ENCODE assay signal across 1 cellular context in the genomic region with DNA sequence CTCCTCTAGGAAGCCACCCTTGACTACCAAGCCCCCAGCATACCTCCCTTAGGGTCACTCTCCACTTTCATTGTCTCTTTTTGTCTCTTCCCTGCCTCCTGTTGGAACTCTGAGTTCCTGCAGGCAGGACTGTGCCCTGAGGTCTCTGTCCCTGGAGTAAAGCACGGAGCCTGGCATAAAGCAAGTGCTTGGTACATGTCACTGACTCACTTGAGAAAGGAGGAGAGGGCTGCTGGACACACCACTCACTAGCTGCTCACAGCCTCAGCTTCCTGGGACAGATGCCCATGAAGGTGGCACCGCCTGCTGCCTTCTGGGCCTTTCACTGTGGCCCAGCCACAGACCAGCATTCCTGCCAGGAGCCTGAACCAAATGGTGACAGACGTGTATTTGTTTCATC.
TF ChIP-seq lines count a peak whose summit lies in the region.

No MANE protein-coding gene starts in this region.

TF ChIP-seq in GM23338, 12 proteins besides CTCF, POLR2A, EP300 and RAD21 (continued from another document):
- TF ChIP-seq, protein P1, sequence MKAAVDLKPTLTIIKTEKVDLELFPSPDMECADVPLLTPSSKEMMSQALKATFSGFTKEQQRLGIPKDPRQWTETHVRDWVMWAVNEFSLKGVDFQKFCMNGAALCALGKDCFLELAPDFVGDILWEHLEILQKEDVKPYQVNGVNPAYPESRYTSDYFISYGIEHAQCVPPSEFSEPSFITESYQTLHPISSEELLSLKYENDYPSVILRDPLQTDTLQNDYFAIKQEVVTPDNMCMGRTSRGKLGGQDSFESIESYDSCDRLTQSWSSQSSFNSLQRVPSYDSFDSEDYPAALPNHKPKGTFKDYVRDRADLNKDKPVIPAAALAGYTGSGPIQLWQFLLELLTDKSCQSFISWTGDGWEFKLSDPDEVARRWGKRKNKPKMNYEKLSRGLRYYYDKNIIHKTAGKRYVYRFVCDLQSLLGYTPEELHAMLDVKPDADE (IDR thresholded peaks at IDR 0.05): no peak
- TF ChIP-seq, protein P2, sequence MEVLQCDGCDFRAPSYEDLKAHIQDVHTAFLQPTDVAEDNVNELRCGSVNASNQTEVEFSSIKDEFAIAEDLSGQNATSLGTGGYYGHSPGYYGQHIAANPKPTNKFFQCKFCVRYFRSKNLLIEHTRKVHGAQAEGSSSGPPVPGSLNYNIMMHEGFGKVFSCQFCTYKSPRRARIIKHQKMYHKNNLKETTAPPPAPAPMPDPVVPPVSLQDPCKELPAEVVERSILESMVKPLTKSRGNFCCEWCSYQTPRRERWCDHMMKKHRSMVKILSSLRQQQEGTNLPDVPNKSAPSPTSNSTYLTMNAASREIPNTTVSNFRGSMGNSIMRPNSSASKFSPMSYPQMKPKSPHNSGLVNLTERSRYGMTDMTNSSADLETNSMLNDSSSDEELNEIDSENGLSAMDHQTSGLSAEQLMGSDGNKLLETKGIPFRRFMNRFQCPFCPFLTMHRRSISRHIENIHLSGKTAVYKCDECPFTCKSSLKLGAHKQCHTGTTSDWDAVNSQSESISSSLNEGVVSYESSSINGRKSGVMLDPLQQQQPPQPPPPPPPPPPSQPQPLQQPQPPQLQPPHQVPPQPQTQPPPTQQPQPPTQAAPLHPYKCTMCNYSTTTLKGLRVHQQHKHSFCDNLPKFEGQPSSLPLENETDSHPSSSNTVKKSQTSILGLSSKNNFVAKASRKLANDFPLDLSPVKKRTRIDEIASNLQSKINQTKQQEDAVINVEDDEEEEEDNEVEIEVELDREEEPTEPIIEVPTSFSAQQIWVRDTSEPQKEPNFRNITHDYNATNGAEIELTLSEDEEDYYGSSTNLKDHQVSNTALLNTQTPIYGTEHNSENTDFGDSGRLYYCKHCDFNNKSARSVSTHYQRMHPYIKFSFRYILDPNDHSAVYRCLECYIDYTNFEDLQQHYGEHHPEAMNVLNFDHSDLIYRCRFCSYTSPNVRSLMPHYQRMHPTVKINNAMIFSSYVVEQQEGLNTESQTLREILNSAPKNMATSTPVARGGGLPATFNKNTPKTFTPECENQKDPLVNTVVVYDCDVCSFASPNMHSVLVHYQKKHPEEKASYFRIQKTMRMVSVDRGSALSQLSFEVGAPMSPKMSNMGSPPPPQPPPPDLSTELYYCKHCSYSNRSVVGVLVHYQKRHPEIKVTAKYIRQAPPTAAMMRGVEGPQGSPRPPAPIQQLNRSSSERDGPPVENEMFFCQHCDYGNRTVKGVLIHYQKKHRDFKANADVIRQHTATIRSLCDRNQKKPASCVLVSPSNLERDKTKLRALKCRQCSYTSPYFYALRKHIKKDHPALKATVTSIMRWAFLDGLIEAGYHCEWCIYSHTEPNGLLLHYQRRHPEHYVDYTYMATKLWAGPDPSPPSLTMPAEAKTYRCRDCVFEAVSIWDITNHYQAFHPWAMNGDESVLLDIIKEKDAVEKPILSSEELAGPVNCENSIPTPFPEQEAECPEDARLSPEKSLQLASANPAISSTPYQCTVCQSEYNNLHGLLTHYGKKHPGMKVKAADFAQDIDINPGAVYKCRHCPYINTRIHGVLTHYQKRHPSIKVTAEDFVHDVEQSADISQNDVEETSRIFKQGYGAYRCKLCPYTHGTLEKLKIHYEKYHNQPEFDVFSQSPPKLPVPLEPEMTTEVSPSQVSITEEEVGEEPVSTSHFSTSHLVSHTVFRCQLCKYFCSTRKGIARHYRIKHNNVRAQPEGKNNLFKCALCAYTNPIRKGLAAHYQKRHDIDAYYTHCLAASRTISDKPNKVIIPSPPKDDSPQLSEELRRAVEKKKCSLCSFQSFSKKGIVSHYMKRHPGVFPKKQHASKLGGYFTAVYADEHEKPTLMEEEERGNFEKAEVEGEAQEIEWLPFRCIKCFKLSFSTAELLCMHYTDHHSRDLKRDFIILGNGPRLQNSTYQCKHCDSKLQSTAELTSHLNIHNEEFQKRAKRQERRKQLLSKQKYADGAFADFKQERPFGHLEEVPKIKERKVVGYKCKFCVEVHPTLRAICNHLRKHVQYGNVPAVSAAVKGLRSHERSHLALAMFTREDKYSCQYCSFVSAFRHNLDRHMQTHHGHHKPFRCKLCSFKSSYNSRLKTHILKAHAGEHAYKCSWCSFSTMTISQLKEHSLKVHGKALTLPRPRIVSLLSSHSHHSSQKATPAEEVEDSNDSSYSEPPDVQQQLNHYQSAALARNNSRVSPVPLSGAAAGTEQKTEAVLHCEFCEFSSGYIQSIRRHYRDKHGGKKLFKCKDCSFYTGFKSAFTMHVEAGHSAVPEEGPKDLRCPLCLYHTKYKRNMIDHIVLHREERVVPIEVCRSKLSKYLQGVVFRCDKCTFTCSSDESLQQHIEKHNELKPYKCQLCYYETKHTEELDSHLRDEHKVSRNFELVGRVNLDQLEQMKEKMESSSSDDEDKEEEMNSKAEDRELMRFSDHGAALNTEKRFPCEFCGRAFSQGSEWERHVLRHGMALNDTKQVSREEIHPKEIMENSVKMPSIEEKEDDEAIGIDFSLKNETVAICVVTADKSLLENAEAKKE (CRISPR knock-in tag; IDR thresholded peaks at IDR 0.05): no peak
- no peak for TF ChIP-seq STAT1 (IDR thresholded peaks at IDR 0.05; ENCODE audit: unreplicated experiment)
- no peak for TF ChIP-seq ZNF114 (CRISPR knock-in tag; IDR thresholded peaks at IDR 0.05)
- TF ChIP-seq POLR2AphosphoS5 (IDR thresholded peaks at IDR 0.05; ENCODE audit: low read depth): no peak
